ENCODE assay signal across 8 cellular contexts in the genomic region with DNA sequence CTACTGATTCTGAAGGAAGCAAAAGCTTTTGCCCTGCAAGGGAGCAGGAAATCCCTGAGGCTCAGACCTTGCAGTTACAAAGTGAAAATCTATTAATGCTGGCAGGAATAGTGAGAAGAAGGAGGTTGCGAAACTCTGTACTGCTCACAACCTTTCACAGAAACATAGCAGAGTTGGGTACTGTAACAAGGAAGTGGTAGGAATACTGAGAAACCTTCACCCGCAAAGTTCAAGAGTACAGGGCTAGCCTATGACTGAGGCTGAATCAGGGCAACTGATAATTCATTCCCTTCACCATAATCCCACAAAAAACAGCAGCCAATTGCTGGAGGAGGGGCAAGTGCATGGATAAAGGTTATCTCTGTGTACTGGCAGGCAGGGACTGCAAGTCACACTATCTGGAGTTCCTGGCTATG. TPM values are rescaled to one million over a fixed set of nuclear protein-coding genes. Genes with fewer than 3 reads are reported as not detected.
DNase-seq lines count a peak whose midpoint lies in the region; ATAC-seq, FAIRE-seq and TF ChIP-seq lines count a peak whose summit lies in the region.

No MANE protein-coding gene starts in this region.

- ATAC-seq in HG03064 (IDR thresholded peaks at IDR 0.05; ENCODE audit: low read depth, unreplicated experiment), result peak; percentile 76

- no peak overlapping the region for H3K4me3 Mint-ChIP-seq in activated T-helper 2 cell treated with anti-CD3 and anti-CD28 coated beads, Interferon-gamma antibody, Interleukin-2, Interleukin-4, amounts not matched to agents 10 μg/mL and 5 μg/mL and 100 μg/mL, durations not matched to agents 14 hours and 24 hours and 36 hours (ENCODE audit: low read depth)

- no peaks in the 10 kb centered on the region for H3K27me3 Mint-ChIP-seq in activated T-helper 2 cell treated with anti-CD3 and anti-CD28 coated beads, Interferon-gamma antibody, Interleukin-2, Interleukin-4, amounts not matched to agents 10 μg/mL and 5 μg/mL and 100 μg/mL, durations not matched to agents 14 hours and 24 hours and 36 hours (ENCODE audit: low read depth)

- H3K27ac Mint-ChIP-seq in activated T-helper 2 cell treated with anti-CD3 and anti-CD28 coated beads, Interferon-gamma antibody, Interleukin-2, Interleukin-4, amounts not matched to agents 10 μg/mL and 5 μg/mL and 100 μg/mL, durations not matched to agents 14 hours and 24 hours and 36 hours, result no peak overlapping the region

- H4K20me1 ChIP-seq in osteoblast (ENCODE audit: insufficient read depth, low read length), result no peaks in the 10 kb centered on the region

- peak; percentile 11 for FAIRE-seq in GM19239 (lab: Jason Lieb, UNC)

- DNase-seq in GM19239 (ENCODE audit: insufficient read length, low spot score) (no peak), SKM-1 (lab: John Stamatoyannopoulos, UW; ENCODE audit: unreplicated experiment) (peak; percentile 96), osteoblast (ENCODE audit: insufficient read length, low spot score, missing footprints) (no peak), RKO (ENCODE audit: low spot score) (no peak), ACHN (no peak)
- DNase-seq in activated CD8-positive, alpha-beta memory T cell treated with anti-CD3 and anti-CD28 coated beads, Interleukin-2, amount 50 U/mL, for 4 hours, result no peak
- DNase-seq in activated T-helper 2 cell treated with anti-CD3 and anti-CD28 coated beads, Interferon-gamma antibody, Interleukin-2, Interleukin-4, amounts not matched to agents 10 μg/mL and 5 μg/mL and 100 μg/mL, durations not matched to agents 14 hours and 24 hours and 36 hours (ENCODE audit: low spot score), result no peak

- peaks cover 14% of the 10 kb centered on the region for H3K4me1 ChIP-seq in osteoblast (ENCODE audit: insufficient read depth, low read length)

- TF ChIP-seq CTCF in osteoblast (IDR thresholded peaks at IDR 0.05; ENCODE audit: extremely low read depth, low read depth, low read length), result no peak

- H2AFZ ChIP-seq in osteoblast (ENCODE audit: low read length), result peak overlapping the region; percentile 37

- H3K27me3 ChIP-seq in osteoblast (ENCODE audit: insufficient read depth, low read length), result no peaks in the 10 kb centered on the region

- no peaks in the 10 kb centered on the region for H3K79me2 ChIP-seq in osteoblast (ENCODE audit: insufficient read depth, low read length)

- in situ Hi-C loops in ACHN (cut with HindIII; ENCODE audit: low pct_ligation_motif_present, low pct_unique_long_range_greater_than_20kb, low sequenced_read_pairs), result no loop called here

- H3K9me3 ChIP-seq in osteoblast (ENCODE audit: low read depth, low read length), result no peaks in the 10 kb centered on the region

- H3K9me3 Mint-ChIP-seq in activated T-helper 2 cell treated with anti-CD3 and anti-CD28 coated beads, Interferon-gamma antibody, Interleukin-2, Interleukin-4, amounts not matched to agents 10 μg/mL and 5 μg/mL and 100 μg/mL, durations not matched to agents 14 hours and 24 hours and 36 hours, result peaks cover 4% of the 10 kb centered on the region

- intact Hi-C loops in activated T-helper 2 cell treated with anti-CD3 and anti-CD28 coated beads, Interferon-gamma antibody, Interleukin-2, Interleukin-4, amounts not matched to agents 10 μg/mL and 5 μg/mL and 100 μg/mL, durations not matched to agents 14 hours and 24 hours and 36 hours (cut with micrococcal nuclease), result no loop called here

- H3K36me3 Mint-ChIP-seq in activated T-helper 2 cell treated with anti-CD3 and anti-CD28 coated beads, Interferon-gamma antibody, Interleukin-2, Interleukin-4, amounts not matched to agents 10 μg/mL and 5 μg/mL and 100 μg/mL, durations not matched to agents 14 hours and 24 hours and 36 hours (ENCODE audit: low read depth), result no peaks in the 10 kb centered on the region

- no peaks in the 10 kb centered on the region for H3K36me3 ChIP-seq in osteoblast (ENCODE audit: insufficient read depth, low read length)

- peaks cover 5% of the 10 kb centered on the region for H3K4me1 Mint-ChIP-seq in activated T-helper 2 cell treated with anti-CD3 and anti-CD28 coated beads, Interferon-gamma antibody, Interleukin-2, Interleukin-4, amounts not matched to agents 10 μg/mL and 5 μg/mL and 100 μg/mL, durations not matched to agents 14 hours and 24 hours and 36 hours (ENCODE audit: low read depth)

- peak overlapping the region; percentile 43 for H3K27ac ChIP-seq in osteoblast (ENCODE audit: low read depth, low read length)

- no peak overlapping the region for H3K4me3 ChIP-seq in osteoblast (ENCODE audit: insufficient read depth, low read length)

- peak overlapping the region; percentile 33 for H3K4me2 ChIP-seq in osteoblast (ENCODE audit: insufficient read depth, low read length)

RNA-seq across cellular contexts. Expression of a gene that starts 23.9 kb away (rescaled TPM):
- total RNA-seq in osteoblast, result 48.9 and 55.7 TPM in 2 replicates
- total RNA-seq in activated T-helper 2 cell treated with anti-CD3 and anti-CD28 coated beads, Interferon-gamma antibody, Interleukin-2, Interleukin-4, amounts not matched to agents 10 μg/mL and 5 μg/mL and 100 μg/mL, durations not matched to agents 14 hours and 24 hours and 36 hours, result 6.6 and 6.8 TPM in 2 replicates
